ENCODE assay signal across 1 cellular context in the genomic region with DNA sequence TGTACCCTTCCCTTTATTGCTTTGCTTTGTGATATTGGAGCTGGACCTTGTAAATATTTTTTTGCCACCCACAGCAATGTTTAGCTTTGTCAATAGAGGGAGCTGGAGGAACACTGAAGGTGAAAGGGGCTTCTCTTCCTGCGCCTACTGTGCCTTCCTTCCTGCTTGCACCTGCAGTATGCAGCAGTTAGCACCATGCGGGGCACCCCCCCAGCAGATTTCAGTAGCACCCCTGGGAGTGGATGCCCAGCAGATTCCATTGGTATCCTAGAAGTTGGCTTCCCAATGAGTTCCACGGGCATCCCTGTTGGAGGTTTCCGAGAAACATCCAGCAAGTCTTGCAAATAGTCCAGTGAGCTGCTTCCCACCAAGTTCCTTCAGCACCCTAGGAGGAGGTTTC.
TF ChIP-seq lines count a peak whose summit lies in the region.

No MANE protein-coding gene starts in this region.

TF ChIP-seq in HEK293, 187 proteins besides CTCF, POLR2A, EP300 and RAD21 (continued from another document and continues in another):
- no peak for TF ChIP-seq ZNF354C (tag by site-specific recombination; IDR thresholded peaks at IDR 0.05; ENCODE audit: borderline replicate concordance, low read depth)
- TF ChIP-seq BCL11B (tag by site-specific recombination; IDR thresholded peaks at IDR 0.05; ENCODE audit: low read depth): no peak
- TF ChIP-seq, protein P1, sequence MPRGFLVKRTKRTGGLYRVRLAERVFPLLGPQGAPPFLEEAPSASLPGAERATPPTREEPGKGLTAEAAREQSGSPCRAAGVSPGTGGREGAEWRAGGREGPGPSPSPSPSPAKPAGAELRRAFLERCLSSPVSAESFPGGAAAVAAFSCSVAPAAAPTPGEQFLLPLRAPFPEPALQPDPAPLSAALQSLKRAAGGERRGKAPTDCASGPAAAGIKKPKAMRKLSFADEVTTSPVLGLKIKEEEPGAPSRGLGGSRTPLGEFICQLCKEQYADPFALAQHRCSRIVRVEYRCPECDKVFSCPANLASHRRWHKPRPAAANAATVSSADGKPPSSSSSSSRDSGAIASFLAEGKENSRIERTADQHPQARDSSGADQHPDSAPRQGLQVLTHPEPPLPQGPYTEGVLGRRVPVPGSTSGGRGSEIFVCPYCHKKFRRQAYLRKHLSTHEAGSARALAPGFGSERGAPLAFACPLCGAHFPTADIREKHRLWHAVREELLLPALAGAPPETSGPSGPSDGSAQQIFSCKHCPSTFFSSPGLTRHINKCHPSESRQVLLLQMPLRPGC (tag by site-specific recombination; IDR thresholded peaks at IDR 0.05): no peak
- no peak for TF ChIP-seq ZNF514 (tag by site-specific recombination; IDR thresholded peaks at IDR 0.05)
- TF ChIP-seq SP3 (tag by site-specific recombination; IDR thresholded peaks at IDR 0.05): no peak
- no peak for TF ChIP-seq ZNF426 (tag by site-specific recombination; IDR thresholded peaks at IDR 0.05)
- TF ChIP-seq, protein P2, sequence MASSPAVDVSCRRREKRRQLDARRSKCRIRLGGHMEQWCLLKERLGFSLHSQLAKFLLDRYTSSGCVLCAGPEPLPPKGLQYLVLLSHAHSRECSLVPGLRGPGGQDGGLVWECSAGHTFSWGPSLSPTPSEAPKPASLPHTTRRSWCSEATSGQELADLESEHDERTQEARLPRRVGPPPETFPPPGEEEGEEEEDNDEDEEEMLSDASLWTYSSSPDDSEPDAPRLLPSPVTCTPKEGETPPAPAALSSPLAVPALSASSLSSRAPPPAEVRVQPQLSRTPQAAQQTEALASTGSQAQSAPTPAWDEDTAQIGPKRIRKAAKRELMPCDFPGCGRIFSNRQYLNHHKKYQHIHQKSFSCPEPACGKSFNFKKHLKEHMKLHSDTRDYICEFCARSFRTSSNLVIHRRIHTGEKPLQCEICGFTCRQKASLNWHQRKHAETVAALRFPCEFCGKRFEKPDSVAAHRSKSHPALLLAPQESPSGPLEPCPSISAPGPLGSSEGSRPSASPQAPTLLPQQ (tag by site-specific recombination; IDR thresholded peaks at IDR 0.05): no peak
- no peak for TF ChIP-seq EGR2 (tag by site-specific recombination; IDR thresholded peaks at IDR 0.05; ENCODE audit: low read depth)
- TF ChIP-seq ZNF837 (tag by site-specific recombination; IDR thresholded peaks at IDR 0.05): no peak
- TF ChIP-seq ZNF416 (tag by site-specific recombination; IDR thresholded peaks at IDR 0.05): no peak
- TF ChIP-seq HOXD13 (CRISPR knock-in tag; IDR thresholded peaks at IDR 0.05; ENCODE audit: borderline replicate concordance): no peak
- TF ChIP-seq, protein P3, sequence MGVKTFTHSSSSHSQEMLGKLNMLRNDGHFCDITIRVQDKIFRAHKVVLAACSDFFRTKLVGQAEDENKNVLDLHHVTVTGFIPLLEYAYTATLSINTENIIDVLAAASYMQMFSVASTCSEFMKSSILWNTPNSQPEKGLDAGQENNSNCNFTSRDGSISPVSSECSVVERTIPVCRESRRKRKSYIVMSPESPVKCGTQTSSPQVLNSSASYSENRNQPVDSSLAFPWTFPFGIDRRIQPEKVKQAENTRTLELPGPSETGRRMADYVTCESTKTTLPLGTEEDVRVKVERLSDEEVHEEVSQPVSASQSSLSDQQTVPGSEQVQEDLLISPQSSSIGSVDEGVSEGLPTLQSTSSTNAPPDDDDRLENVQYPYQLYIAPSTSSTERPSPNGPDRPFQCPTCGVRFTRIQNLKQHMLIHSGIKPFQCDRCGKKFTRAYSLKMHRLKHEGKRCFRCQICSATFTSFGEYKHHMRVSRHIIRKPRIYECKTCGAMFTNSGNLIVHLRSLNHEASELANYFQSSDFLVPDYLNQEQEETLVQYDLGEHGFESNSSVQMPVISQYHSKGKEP (tag by site-specific recombination; IDR thresholded peaks at IDR 0.05): peak; percentile 45; the same call in 1 of the 2 replicates
- TF ChIP-seq ZNF37A (tag by site-specific recombination; IDR thresholded peaks at IDR 0.05): no peak
- TF ChIP-seq, protein P4, sequence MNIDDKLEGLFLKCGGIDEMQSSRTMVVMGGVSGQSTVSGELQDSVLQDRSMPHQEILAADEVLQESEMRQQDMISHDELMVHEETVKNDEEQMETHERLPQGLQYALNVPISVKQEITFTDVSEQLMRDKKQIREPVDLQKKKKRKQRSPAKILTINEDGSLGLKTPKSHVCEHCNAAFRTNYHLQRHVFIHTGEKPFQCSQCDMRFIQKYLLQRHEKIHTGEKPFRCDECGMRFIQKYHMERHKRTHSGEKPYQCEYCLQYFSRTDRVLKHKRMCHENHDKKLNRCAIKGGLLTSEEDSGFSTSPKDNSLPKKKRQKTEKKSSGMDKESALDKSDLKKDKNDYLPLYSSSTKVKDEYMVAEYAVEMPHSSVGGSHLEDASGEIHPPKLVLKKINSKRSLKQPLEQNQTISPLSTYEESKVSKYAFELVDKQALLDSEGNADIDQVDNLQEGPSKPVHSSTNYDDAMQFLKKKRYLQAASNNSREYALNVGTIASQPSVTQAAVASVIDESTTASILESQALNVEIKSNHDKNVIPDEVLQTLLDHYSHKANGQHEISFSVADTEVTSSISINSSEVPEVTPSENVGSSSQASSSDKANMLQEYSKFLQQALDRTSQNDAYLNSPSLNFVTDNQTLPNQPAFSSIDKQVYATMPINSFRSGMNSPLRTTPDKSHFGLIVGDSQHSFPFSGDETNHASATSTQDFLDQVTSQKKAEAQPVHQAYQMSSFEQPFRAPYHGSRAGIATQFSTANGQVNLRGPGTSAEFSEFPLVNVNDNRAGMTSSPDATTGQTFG (tag by site-specific recombination; IDR thresholded peaks at IDR 0.05; ENCODE audit: borderline replicate concordance): no peak
- no peak for TF ChIP-seq MEIS1 (CRISPR knock-in tag; IDR thresholded peaks at IDR 0.05; ENCODE audit: borderline replicate concordance)
- peak; percentile 75 for TF ChIP-seq ZBTB8A (tag by site-specific recombination; IDR thresholded peaks at IDR 0.05)
- TF ChIP-seq KLF8 (tag by site-specific recombination; IDR thresholded peaks at IDR 0.05): no peak
- no peak for TF ChIP-seq ZNF707 (tag by site-specific recombination; IDR thresholded peaks at IDR 0.05)
- TF ChIP-seq, protein P5, sequence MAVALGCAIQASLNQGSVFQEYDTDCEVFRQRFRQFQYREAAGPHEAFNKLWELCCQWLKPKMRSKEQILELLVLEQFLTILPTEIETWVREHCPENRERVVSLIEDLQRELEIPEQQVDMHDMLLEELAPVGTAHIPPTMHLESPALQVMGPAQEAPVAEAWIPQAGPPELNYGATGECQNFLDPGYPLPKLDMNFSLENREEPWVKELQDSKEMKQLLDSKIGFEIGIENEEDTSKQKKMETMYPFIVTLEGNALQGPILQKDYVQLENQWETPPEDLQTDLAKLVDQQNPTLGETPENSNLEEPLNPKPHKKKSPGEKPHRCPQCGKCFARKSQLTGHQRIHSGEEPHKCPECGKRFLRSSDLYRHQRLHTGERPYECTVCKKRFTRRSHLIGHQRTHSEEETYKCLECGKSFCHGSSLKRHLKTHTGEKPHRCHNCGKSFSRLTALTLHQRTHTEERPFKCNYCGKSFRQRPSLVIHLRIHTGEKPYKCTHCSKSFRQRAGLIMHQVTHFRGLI (tag by site-specific recombination; IDR thresholded peaks at IDR 0.05): no peak
- no peak for TF ChIP-seq KLF9 (tag by site-specific recombination; IDR thresholded peaks at IDR 0.05; ENCODE audit: low read depth)
- TF ChIP-seq ZNF121 (tag by site-specific recombination; IDR thresholded peaks at IDR 0.05): no peak
- TF ChIP-seq IKZF3 (tag by site-specific recombination; IDR thresholded peaks at IDR 0.05): 0 out of 2 replicates have a peak, but pooled peaks have one; percentile 35
- TF ChIP-seq ZIC2 (tag by site-specific recombination; IDR thresholded peaks at IDR 0.05): peak; percentile 92
- no peak for TF ChIP-seq ZNF658 (tag by site-specific recombination; IDR thresholded peaks at IDR 0.05)
- no peak for TF ChIP-seq OVOL3 (tag by site-specific recombination; IDR thresholded peaks at IDR 0.05)
- TF ChIP-seq BCL11A (tag by site-specific recombination; IDR thresholded peaks at IDR 0.05; ENCODE audit: low read depth): no peak
- no peak for TF ChIP-seq SETDB1 (IDR thresholded peaks at IDR 0.05; ENCODE audit: insufficient read length, low read length)
- TF ChIP-seq, protein P6, sequence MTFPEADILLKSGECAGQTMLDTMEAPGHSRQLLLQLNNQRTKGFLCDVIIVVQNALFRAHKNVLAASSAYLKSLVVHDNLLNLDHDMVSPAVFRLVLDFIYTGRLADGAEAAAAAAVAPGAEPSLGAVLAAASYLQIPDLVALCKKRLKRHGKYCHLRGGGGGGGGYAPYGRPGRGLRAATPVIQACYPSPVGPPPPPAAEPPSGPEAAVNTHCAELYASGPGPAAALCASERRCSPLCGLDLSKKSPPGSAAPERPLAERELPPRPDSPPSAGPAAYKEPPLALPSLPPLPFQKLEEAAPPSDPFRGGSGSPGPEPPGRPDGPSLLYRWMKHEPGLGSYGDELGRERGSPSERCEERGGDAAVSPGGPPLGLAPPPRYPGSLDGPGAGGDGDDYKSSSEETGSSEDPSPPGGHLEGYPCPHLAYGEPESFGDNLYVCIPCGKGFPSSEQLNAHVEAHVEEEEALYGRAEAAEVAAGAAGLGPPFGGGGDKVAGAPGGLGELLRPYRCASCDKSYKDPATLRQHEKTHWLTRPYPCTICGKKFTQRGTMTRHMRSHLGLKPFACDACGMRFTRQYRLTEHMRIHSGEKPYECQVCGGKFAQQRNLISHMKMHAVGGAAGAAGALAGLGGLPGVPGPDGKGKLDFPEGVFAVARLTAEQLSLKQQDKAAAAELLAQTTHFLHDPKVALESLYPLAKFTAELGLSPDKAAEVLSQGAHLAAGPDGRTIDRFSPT (tag by site-specific recombination; IDR thresholded peaks at IDR 0.05): no peak
- TF ChIP-seq, protein P7, sequence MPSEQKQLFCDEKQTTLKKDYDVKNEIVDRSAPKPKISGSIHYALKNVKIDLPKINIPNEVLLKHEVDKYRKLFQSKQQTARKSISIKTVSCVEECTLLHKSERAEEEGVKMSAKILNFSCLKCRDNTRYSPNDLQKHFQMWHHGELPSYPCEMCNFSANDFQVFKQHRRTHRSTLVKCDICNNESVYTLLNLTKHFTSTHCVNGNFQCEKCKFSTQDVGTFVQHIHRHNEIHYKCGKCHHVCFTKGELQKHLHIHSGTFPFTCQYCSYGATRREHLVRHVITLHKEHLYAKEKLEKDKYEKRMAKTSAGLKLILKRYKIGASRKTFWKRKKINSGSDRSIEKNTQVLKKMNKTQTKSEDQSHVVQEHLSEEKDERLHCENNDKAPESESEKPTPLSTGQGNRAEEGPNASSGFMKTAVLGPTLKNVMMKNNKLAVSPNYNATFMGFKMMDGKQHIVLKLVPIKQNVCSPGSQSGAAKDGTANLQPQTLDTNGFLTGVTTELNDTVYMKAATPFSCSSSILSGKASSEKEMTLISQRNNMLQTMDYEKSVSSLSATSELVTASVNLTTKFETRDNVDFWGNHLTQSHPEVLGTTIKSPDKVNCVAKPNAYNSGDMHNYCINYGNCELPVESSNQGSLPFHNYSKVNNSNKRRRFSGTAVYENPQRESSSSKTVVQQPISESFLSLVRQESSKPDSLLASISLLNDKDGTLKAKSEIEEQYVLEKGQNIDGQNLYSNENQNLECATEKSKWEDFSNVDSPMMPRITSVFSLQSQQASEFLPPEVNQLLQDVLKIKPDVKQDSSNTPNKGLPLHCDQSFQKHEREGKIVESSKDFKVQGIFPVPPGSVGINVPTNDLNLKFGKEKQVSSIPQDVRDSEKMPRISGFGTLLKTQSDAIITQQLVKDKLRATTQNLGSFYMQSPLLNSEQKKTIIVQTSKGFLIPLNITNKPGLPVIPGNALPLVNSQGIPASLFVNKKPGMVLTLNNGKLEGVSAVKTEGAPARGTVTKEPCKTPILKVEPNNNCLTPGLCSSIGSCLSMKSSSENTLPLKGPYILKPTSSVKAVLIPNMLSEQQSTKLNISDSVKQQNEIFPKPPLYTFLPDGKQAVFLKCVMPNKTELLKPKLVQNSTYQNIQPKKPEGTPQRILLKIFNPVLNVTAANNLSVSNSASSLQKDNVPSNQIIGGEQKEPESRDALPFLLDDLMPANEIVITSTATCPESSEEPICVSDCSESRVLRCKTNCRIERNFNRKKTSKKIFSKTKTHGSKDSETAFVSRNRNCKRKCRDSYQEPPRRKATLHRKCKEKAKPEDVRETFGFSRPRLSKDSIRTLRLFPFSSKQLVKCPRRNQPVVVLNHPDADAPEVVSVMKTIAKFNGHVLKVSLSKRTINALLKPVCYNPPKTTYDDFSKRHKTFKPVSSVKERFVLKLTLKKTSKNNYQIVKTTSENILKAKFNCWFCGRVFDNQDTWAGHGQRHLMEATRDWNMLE (tag by site-specific recombination; conservative IDR thresholded peaks at IDR 0.05; ENCODE audit: low read depth): no peak
- TF ChIP-seq SCRT2 (tag by site-specific recombination; IDR thresholded peaks at IDR 0.05): no peak
- no peak for TF ChIP-seq ZNF623 (tag by site-specific recombination; IDR thresholded peaks at IDR 0.05)
- TF ChIP-seq, protein P8, sequence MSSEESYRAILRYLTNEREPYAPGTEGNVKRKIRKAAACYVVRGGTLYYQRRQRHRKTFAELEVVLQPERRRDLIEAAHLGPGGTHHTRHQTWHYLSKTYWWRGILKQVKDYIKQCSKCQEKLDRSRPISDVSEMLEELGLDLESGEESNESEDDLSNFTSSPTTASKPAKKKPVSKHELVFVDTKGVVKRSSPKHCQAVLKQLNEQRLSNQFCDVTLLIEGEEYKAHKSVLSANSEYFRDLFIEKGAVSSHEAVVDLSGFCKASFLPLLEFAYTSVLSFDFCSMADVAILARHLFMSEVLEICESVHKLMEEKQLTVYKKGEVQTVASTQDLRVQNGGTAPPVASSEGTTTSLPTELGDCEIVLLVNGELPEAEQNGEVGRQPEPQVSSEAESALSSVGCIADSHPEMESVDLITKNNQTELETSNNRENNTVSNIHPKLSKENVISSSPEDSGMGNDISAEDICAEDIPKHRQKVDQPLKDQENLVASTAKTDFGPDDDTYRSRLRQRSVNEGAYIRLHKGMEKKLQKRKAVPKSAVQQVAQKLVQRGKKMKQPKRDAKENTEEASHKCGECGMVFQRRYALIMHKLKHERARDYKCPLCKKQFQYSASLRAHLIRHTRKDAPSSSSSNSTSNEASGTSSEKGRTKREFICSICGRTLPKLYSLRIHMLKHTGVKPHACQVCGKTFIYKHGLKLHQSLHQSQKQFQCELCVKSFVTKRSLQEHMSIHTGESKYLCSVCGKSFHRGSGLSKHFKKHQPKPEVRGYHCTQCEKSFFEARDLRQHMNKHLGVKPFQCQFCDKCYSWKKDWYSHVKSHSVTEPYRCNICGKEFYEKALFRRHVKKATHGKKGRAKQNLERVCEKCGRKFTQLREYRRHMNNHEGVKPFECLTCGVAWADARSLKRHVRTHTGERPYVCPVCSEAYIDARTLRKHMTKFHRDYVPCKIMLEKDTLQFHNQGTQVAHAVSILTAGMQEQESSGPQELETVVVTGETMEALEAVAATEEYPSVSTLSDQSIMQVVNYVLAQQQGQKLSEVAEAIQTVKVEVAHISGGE (tag by site-specific recombination; conservative IDR thresholded peaks at IDR 0.05; ENCODE audit: low read depth): no peak
- TF ChIP-seq ZNF341 (tag by site-specific recombination; IDR thresholded peaks at IDR 0.05; ENCODE audit: low read depth): no peak
- no peak for TF ChIP-seq OSR2 (tag by site-specific recombination; IDR thresholded peaks at IDR 0.05)
- peak; percentile 70 for TF ChIP-seq ZNF366 (tag by site-specific recombination; conservative IDR thresholded peaks at IDR 0.05)
- no peak for TF ChIP-seq ZNF768 (tag by site-specific recombination; IDR thresholded peaks at IDR 0.05)
- no peak for TF ChIP-seq ZNF19 (tag by site-specific recombination; IDR thresholded peaks at IDR 0.05; ENCODE audit: low read depth)
- TF ChIP-seq ZNF184 (tag by site-specific recombination; IDR thresholded peaks at IDR 0.05): no peak
